In genomic region chr2:178796079-178796677, GRCh38 we compare ENCODE assay signal across 8 cellular contexts. TPM values are rescaled to one million over a fixed set of nuclear protein-coding genes. Genes with fewer than 3 reads are reported as not detected.
DNase-seq lines count a peak whose midpoint lies in the region; ATAC-seq and TF ChIP-seq lines count a peak whose summit lies in the region.

No MANE protein-coding gene starts in this region.

- H3K4me3 Mint-ChIP-seq in HFFc6 = no peak overlapping the region

- no peak overlapping the region for H3K27ac Mint-ChIP-seq in HFFc6

- peaks cover 20% of the 10 kb centered on the region for H3K27me3 Mint-ChIP-seq in HFFc6 (ENCODE audit: insufficient read depth)

- DNase-seq in BE2C (no peak), HFFc6 (peak; percentile 30), RPMI8226 (peak; percentile 39), fibroblast of the conjunctiva (ENCODE audit: low read depth) (peak; percentile 27), spleen (no peak), T-helper 1 cell (no peak), caudate nucleus (lab: John Stamatoyannopoulos, UW) (no peak)

- ATAC-seq in HG03521 (IDR thresholded peaks at IDR 0.05; ENCODE audit: unreplicated experiment) = no peak

- no peaks in the 10 kb centered on the region for H3K36me3 ChIP-seq in BE2C
- peaks cover 0 to 30% (median 0%) of the 10 kb centered on the region in 6 donors for H3K36me3 ChIP-seq in spleen

- H3K4me1 ChIP-seq in BE2C = no peaks in the 10 kb centered on the region
- H3K4me1 ChIP-seq in spleen = no peaks in the 10 kb centered on the region

- intact Hi-C loops in spleen (cut with DNase I; ENCODE audit: low total_unique reads) = loop anchor here (5.0 to 10.0 kb wide), 2 partner anchors 116 to 339 kb away; no protein-coding TSS in a partner anchor

- no peaks in the 10 kb centered on the region for H3K36me3 Mint-ChIP-seq in HFFc6 (ENCODE audit: low read depth)

- no peaks in the 10 kb centered on the region; the same call in 1 of the 2 replicates for H3K9me3 Mint-ChIP-seq in HFFc6

- H3K27ac ChIP-seq in spleen = no peak overlapping the region
- H3K27ac ChIP-seq in caudate nucleus (ENCODE audit: low read depth, low read length) = no peak overlapping the region

- TF ChIP-seq CTCF in BE2C (IDR thresholded peaks at IDR 0.05; ENCODE audit: low read depth, low read length) (peak; percentile 26; the same call in 1 of the 2 replicates), HFFc6 (IDR thresholded peaks at IDR 0.05) (peak; percentile 89), spleen (IDR thresholded peaks at IDR 0.05 in 8 of 11, conservative IDR thresholded peaks at IDR 0.05 in 3 of 11) (peak in 10 of 11 experiments; percentile 31 to 66 (median 50))

- H3K4me1 Mint-ChIP-seq in HFFc6 (ENCODE audit: low read depth) = peaks cover 13% of the 10 kb centered on the region

- no peak for TF ChIP-seq POLR2A in spleen (IDR thresholded peaks at IDR 0.05)

- H3K9me3 ChIP-seq in BE2C (no peaks in the 10 kb centered on the region), spleen (peaks cover 0 to 7% (median 0%) of the 10 kb centered on the region in 8 donors)

- no peaks in the 10 kb centered on the region for H3K27me3 ChIP-seq in BE2C
- H3K27me3 ChIP-seq in spleen (replicated peaks in 1 of 7) = no peaks in the 10 kb centered on the region

- H3K4me3 ChIP-seq in BE2C (ENCODE audit: low read depth, low read length) = no peak overlapping the region
- no peak overlapping the region for H3K4me3 ChIP-seq in spleen

- WGBS in spleen, 5 donors = 89 to 99% (median 91%) methylated on average over 2 of the region's 2 CpGs

RNA-seq across cellular contexts. Expression of gene TTN, which starts 11.0 kb away (rescaled TPM):
- 0.08 TPM for polyA plus RNA-seq in BE2C (2012; ENCODE audit: insufficient read depth, insufficient read length, low read depth)
- total RNA-seq in HFFc6 (2021; fragmentation: NEBNext Ultra II Directional; extraction: Animal tissue kit (Norgen Biotek cat#: 25700)) = under 1 TPM; 0.17 to 0.33 (median 0.23) TPM
- total RNA-seq in spleen = 10 to 100 TPM; 15.0 to 28.5 (median 21.8) TPM
- under 1 TPM; 0.23 to 0.67 (median 0.57) TPM for polyA plus RNA-seq in spleen

Comparison
In these comparisons a context has a peak if more than half of its experiments do, and no peak if none do; other contexts are left out.
1. DNase-seq: peak in HFFc6 (single experiment), RPMI8226 (single experiment) and fibroblast of the conjunctiva (single experiment); none in BE2C (single experiment), spleen (single experiment), T-helper 1 cell (0 of 5) and caudate nucleus (0 of 61).
2. CTCF ChIP-seq: peak in every context shown above with its lines; median percentile 89 in HFFc6; 50 in spleen; 26 in BE2C.
3. RNA of gene TTN, which starts 11.0 kb away (total RNA-seq): 15.0 to 28.5 TPM in spleen; 0.17 to 0.33 TPM in HFFc6; every median in the first group is over 10 times any median in the second.